ENCODE assay signal across 14 cellular contexts in genomic region chr13:96824110-96824509, GRCh38.
"Had no signal": no experiment of that assay in that cellular context is flagged by ENCODE, and none has a peak within 500 bp of the region (broad histone marks: within the 10 kb centered on the region; RNA-seq: fewer than 3 reads in every experiment).

No MANE protein-coding gene starts in this region.

- H3K27ac Mint-ChIP-seq: activated CD4-positive, alpha-beta memory T cell treated with anti-CD3 and anti-CD28 coated beads for 36 hours; activated naive CD8-positive, alpha-beta T cell treated with anti-CD3 and anti-CD28 coated beads, Interleukin-2, amount 10 ng/mL, durations not matched to agents 7 days and 5 days; stimulated activated naive CD8-positive, alpha-beta T cell treated with anti-CD3 and anti-CD28 coated beads, Interleukin-15, amount 100 ng/mL, for 72 hours had no signal

- H3K27me3 Mint-ChIP-seq: activated CD4-positive, alpha-beta memory T cell treated with anti-CD3 and anti-CD28 coated beads for 36 hours; activated naive CD8-positive, alpha-beta T cell treated with anti-CD3 and anti-CD28 coated beads, Interleukin-2, amount 10 ng/mL, durations not matched to agents 7 days and 5 days; stimulated activated naive CD8-positive, alpha-beta T cell treated with anti-CD3 and anti-CD28 coated beads, Interleukin-15, amount 100 ng/mL, for 72 hours had no signal

- H3K36me3 Mint-ChIP-seq: activated CD4-positive, alpha-beta memory T cell treated with anti-CD3 and anti-CD28 coated beads for 36 hours; activated naive CD8-positive, alpha-beta T cell treated with anti-CD3 and anti-CD28 coated beads, Interleukin-2, amount 10 ng/mL, durations not matched to agents 7 days and 5 days had no signal

- H3K4me3 Mint-ChIP-seq: activated CD4-positive, alpha-beta memory T cell treated with anti-CD3 and anti-CD28 coated beads for 36 hours; activated naive CD8-positive, alpha-beta T cell treated with anti-CD3 and anti-CD28 coated beads, Interleukin-2, amount 10 ng/mL, durations not matched to agents 7 days and 5 days; stimulated activated naive CD8-positive, alpha-beta T cell treated with anti-CD3 and anti-CD28 coated beads, Interleukin-15, amount 100 ng/mL, for 72 hours had no signal

- DNase-seq: activated CD4-positive, alpha-beta memory T cell treated with anti-CD3 and anti-CD28 coated beads for 36 hours; activated CD4-positive, alpha-beta T cell treated with anti-CD3 and anti-CD28 coated beads for 1 hour; activated CD8-positive, alpha-beta memory T cell treated with anti-CD3 and anti-CD28 coated beads, Interleukin-2, amount 50 U/mL, for 4 hours; activated naive CD8-positive, alpha-beta T cell treated with anti-CD3 and anti-CD28 coated beads, Interleukin-2, amount 10 ng/mL, durations not matched to agents 7 days and 5 days; anterior cingulate cortex; dermis blood vessel endothelial cell; midbrain; posterior cingulate gyrus; stimulated activated CD4-positive, alpha-beta T cell treated with anti-CD3 and anti-CD28 coated beads, Interleukin-15, amount 100 ng/mL, for 24 hours; stimulated activated CD4-positive, alpha-beta T cell treated with anti-CD3 and anti-CD28 coated beads, Interleukin-4, amount 100 ng/mL, for 4 hours; stimulated activated naive CD8-positive, alpha-beta T cell treated with anti-CD3 and anti-CD28 coated beads, Interleukin-15, amount 100 ng/mL, for 72 hours; testis had no signal

- H3K4me1 Mint-ChIP-seq: activated naive CD8-positive, alpha-beta T cell treated with anti-CD3 and anti-CD28 coated beads, Interleukin-2, amount 10 ng/mL, durations not matched to agents 7 days and 5 days; stimulated activated naive CD8-positive, alpha-beta T cell treated with anti-CD3 and anti-CD28 coated beads, Interleukin-15, amount 100 ng/mL, for 72 hours had no signal

- ATAC-seq: stimulated activated naive CD8-positive, alpha-beta T cell treated with anti-CD3 and anti-CD28 coated beads, Interleukin-15, amount 100 ng/mL, for 72 hours had no signal

- H3K4me3 ChIP-seq: breast epithelium, lung, testis had no signal

- H3K9me3 Mint-ChIP-seq: activated CD4-positive, alpha-beta memory T cell treated with anti-CD3 and anti-CD28 coated beads for 36 hours; activated naive CD8-positive, alpha-beta T cell treated with anti-CD3 and anti-CD28 coated beads, Interleukin-2, amount 10 ng/mL, durations not matched to agents 7 days and 5 days; stimulated activated naive CD8-positive, alpha-beta T cell treated with anti-CD3 and anti-CD28 coated beads, Interleukin-15, amount 100 ng/mL, for 72 hours had no signal
